Comparison of ENCODE assay signal across 17 cellular contexts in the genomic region with DNA sequence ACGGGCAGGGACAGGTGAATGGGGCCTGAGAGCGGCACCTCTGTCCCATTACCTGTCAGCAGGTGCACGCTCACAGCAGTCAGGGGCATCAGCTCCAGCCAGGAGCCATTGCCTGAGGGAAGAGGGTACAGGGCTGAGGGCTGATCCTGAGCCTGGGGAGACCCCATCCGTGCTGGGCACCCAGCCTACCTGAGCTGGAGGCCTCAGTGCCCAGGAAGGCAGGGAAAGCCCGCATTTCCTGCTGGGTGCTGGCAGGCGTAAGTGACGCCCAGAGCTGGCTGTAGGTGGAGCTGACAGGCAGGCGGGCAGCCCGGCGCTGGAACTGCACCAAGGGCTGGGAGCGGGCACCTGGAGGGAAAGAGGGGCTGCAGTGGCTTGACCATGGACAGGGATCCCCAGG. TPM values are rescaled to one million over a fixed set of nuclear protein-coding genes. Genes with fewer than 3 reads are reported as not detected.
DNase-seq lines count a peak whose midpoint lies in the region; ATAC-seq and TF ChIP-seq lines count a peak whose summit lies in the region.
"Had no signal": no experiment of that assay in that cellular context is flagged by ENCODE, and none has a peak within 500 bp of the region (broad histone marks: within the 10 kb centered on the region; RNA-seq: fewer than 3 reads in every experiment).

No MANE protein-coding gene starts in this region.

- H3K9ac ChIP-seq in endodermal cell (ENCODE audit: extremely low read depth, low read length, poor library complexity, severe bottlenecking) (no peak overlapping the region), parathyroid adenoma (no peak overlapping the region)

- peaks cover 3% of the 10 kb centered on the region for H3K27me3 Mint-ChIP-seq in endodermal cell (ENCODE audit: insufficient read depth)

- H3K79me2 ChIP-seq in parathyroid adenoma: peaks cover 3% of the 10 kb centered on the region

- H3K27me3 ChIP-seq in GM06990 (replicated peaks; ENCODE audit: control insufficient read depth, insufficient read depth, low read length) (no peaks in the 10 kb centered on the region), endodermal cell (ENCODE audit: control insufficient read depth, insufficient read depth, low read length, poor library complexity, severe bottlenecking) (no peaks in the 10 kb centered on the region), parathyroid adenoma (ENCODE audit: control insufficient read depth, insufficient read depth, low read length) (no peaks in the 10 kb centered on the region)

- DNase-seq in COLO668 (lab: John Stamatoyannopoulos, UW; ENCODE audit: unreplicated experiment) (peak; percentile 2), GM06990 (ENCODE audit: extremely low read depth, insufficient read length) (no peak), endodermal cell (peak; percentile 56), AG20443 (ENCODE audit: low spot score) (no peak)
- DNase-seq in activated CD8-positive, alpha-beta memory T cell treated with anti-CD3 and anti-CD28 coated beads for 24 hours: no peak
- DNase-seq: Caco-2, KG1, NCI-H1694 treated with DMSO at 0.1 percent for 48 hours, NCI-H510A, NCI-H774, OCI-M1 had no signal

- H3K4me3 ChIP-seq in GM06990 (replicated peaks; ENCODE audit: low read depth, low read length): no peak overlapping the region
- H3K4me3 ChIP-seq in endodermal cell (ENCODE audit: low read length): no peak overlapping the region
- H3K4me3 ChIP-seq in parathyroid adenoma (ENCODE audit: low read depth, low read length): no peak overlapping the region
- H3K4me3 ChIP-seq: GM23338 had no signal

- ATAC-seq in GM21423 (IDR thresholded peaks at IDR 0.05; ENCODE audit: unreplicated experiment): no peak
- ATAC-seq: GM23338 had no signal

- H3K27ac ChIP-seq in endodermal cell (ENCODE audit: low read depth, low read length) (no peak overlapping the region), parathyroid adenoma (peak overlapping the region; percentile 51)
- H3K27ac ChIP-seq: RWPE1 had no signal

- peaks cover 10% of the 10 kb centered on the region for H3K4me1 Mint-ChIP-seq in endodermal cell

- H3K9me3 Mint-ChIP-seq in endodermal cell: no peaks in the 10 kb centered on the region

- no peak overlapping the region for H3K4me2 ChIP-seq in parathyroid adenoma (ENCODE audit: low read length)

- 94 to 100% methylated on average over 4 to 11 of the region's 11 CpGs for WGBS in endodermal cell (ENCODE audit: insufficient coverage in 1 of 2, insufficient read length in 1 of 2), 2 experiments

- peak overlapping the region; percentile 22 for H2AFZ ChIP-seq in parathyroid adenoma
- H2AFZ ChIP-seq: GM23338 had no signal

- H3K36me3 Mint-ChIP-seq in endodermal cell (ENCODE audit: low read depth): peaks cover 26% of the 10 kb centered on the region

- TF ChIP-seq CTCF in GM06990 (IDR thresholded peaks at IDR 0.05; ENCODE audit: insufficient read depth, low read length, poor library complexity, severe bottlenecking): peak; percentile 9
- TF ChIP-seq CTCF in endodermal cell (conservative IDR thresholded peaks at IDR 0.05): no peak
- TF ChIP-seq CTCF in parathyroid adenoma (IDR thresholded peaks at IDR 0.05): peak; percentile 54

- H3K9me3 ChIP-seq in endodermal cell (ENCODE audit: control insufficient read depth, low read length) (no peaks in the 10 kb centered on the region), parathyroid adenoma (ENCODE audit: control insufficient read depth, low read length) (no peaks in the 10 kb centered on the region)
- H3K9me3 ChIP-seq: Caco-2 had no signal

- H3K4me1 ChIP-seq in endodermal cell (ENCODE audit: control insufficient read depth, insufficient read depth, low read length) (peaks cover 4% of the 10 kb centered on the region), parathyroid adenoma (peaks cover 27% of the 10 kb centered on the region)

- no peak overlapping the region for H3K4me3 Mint-ChIP-seq in endodermal cell
- H3K4me3 Mint-ChIP-seq: B cell, GM23338 had no signal

- peaks cover 17% of the 10 kb centered on the region for H3K36me3 ChIP-seq in GM06990 (ENCODE audit: control insufficient read depth, insufficient read depth, low read length)
- H3K36me3 ChIP-seq in endodermal cell (ENCODE audit: control insufficient read depth, insufficient read depth, low read length): peaks cover 47% of the 10 kb centered on the region
- H3K36me3 ChIP-seq in parathyroid adenoma (ENCODE audit: control insufficient read depth, insufficient read depth, low read length): no peaks in the 10 kb centered on the region

- H3K27ac Mint-ChIP-seq in endodermal cell: no peak overlapping the region
- H3K27ac Mint-ChIP-seq: B cell, GM23338 had no signal

RNA-seq across cellular contexts. Expression of a gene that starts 7.4 kb away (rescaled TPM):
- total RNA-seq in endodermal cell: 10 to 100 TPM; 45.7 to 51.9 TPM
- polyA plus RNA-seq in endodermal cell (2013, experiment 1 of 2): 48.1 TPM
- polyA plus RNA-seq in endodermal cell (2013, experiment 2 of 2): 43.2 TPM
- total RNA-seq: T-helper 1 cell treated with Interleukin-12 subunit alpha and Interleukin-12 subunit beta and Interleukin-4 antibody, amounts not matched to agents 30 ng/mL and 1 ng/mL, for 36 hours had no signal

RNA-seq across cellular contexts. Expression of a gene that starts 11.1 kb away (rescaled TPM):
- total RNA-seq in endodermal cell: 100 to 1,000 TPM; 178 to 205 TPM
- 96.8 TPM for polyA plus RNA-seq in endodermal cell (2013, experiment 1 of 2)
- 86.7 TPM for polyA plus RNA-seq in endodermal cell (2013, experiment 2 of 2)

RNA-seq across cellular contexts. Expression of a gene that starts 31.6 kb away (rescaled TPM):
- 100 to 1,000 TPM; 191 to 201 TPM for total RNA-seq in endodermal cell
- polyA plus RNA-seq in endodermal cell (2013, experiment 1 of 2): 87.4 TPM
- 82.3 TPM for polyA plus RNA-seq in endodermal cell (2013, experiment 2 of 2)

RNA-seq across cellular contexts. Expression of a gene that starts 33.2 kb away (rescaled TPM):
- total RNA-seq in endodermal cell: 1 to 10 TPM; 5.2 to 8.5 TPM
- 12.8 TPM for polyA plus RNA-seq in endodermal cell (2013, experiment 1 of 2)
- 10.6 TPM for polyA plus RNA-seq in endodermal cell (2013, experiment 2 of 2)

RNA-seq across cellular contexts. Expression of a gene that starts 47.8 kb away (rescaled TPM):
- total RNA-seq in endodermal cell: 1 to 10 TPM; 1.0 to 2.1 TPM
- 21.7 TPM for polyA plus RNA-seq in endodermal cell (2013, experiment 1 of 2)
- polyA plus RNA-seq in endodermal cell (2013, experiment 2 of 2): 15.4 TPM
- total RNA-seq: B cell had no signal

Comparison
In these comparisons a context has a peak if more than half of its experiments do, and no peak if none do; other contexts are left out.
1. DNase-seq: peak in COLO668 (single experiment) and endodermal cell (single experiment); none in GM06990 (single experiment), activated CD8-positive, alpha-beta memory T cell treated with anti-CD3 and anti-CD28 coated beads for 24 hours (single experiment) and AG20443 (single experiment).